ENCODE assay signal across 16 cellular contexts in the genomic region with DNA sequence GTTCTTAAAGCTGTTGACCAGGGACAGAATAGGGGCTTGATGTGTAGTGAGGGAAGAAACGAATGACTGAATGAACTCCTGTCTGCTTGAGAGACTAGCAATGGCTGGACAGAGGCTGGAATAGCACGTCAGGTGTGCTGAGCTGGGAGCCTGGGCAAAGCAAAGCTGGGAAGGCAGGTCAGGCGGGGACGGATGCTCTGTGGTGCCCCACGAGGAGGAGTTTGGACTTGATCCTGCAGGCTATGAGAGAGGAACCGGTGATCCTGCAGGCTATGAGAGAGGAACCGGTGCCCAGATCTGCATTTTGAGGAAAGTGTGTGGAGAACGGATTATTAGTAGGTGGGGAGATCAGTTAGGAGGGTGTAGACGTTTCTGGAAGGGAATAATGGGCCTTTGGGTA. TPM values are rescaled to one million over a fixed set of nuclear protein-coding genes. Genes with fewer than 3 reads are reported as not detected.
DNase-seq lines count a peak whose midpoint lies in the region; ATAC-seq and TF ChIP-seq lines count a peak whose summit lies in the region.
"Had no signal": no experiment of that assay in that cellular context is flagged by ENCODE, and none has a peak within 500 bp of the region (broad histone marks: within the 10 kb centered on the region; RNA-seq: fewer than 3 reads in every experiment).

No MANE protein-coding gene starts in this region.

- H3K36me3 ChIP-seq in HEK293 (ENCODE audit: control insufficient read depth in 2 of 2, insufficient read depth in 1 of 2, low read length in 2 of 2) (no peaks in the 10 kb centered on the region), SJCRH30 (no peaks in the 10 kb centered on the region), Karpas-422 (ENCODE audit: insufficient read depth, low read length) (no peaks in the 10 kb centered on the region)
- H3K36me3 ChIP-seq: BE2C had no signal

- H3K4me3 ChIP-seq in HEK293 (ENCODE audit: low read depth, low read length) (no peak overlapping the region), SJCRH30 (no peak overlapping the region), Karpas-422 (ENCODE audit: low read length) (no peak overlapping the region)

- H3K27ac Mint-ChIP-seq in progenitor cell of endocrine pancreas, result no peak overlapping the region
- H3K27ac Mint-ChIP-seq in activated T-helper 1 cell treated with anti-CD3 and anti-CD28 coated beads, Interleukin-12 subunit alpha, Interleukin-12 subunit beta, Interleukin-2, Interleukin-4 antibody, amounts not matched to agents 30 ng/mL and 10 ng/mL and 1 ng/mL, durations not matched to agents 14 hours and 24 hours and 36 hours, result no peak overlapping the region
- H3K27ac Mint-ChIP-seq: naive thymus-derived CD8-positive, alpha-beta T cell; T-cell had no signal

- POLR2A ChIA-PET in HEK293 (lab: Yijun Ruan, JAX), result no interaction called here

- H3K27me3 ChIP-seq in SJCRH30 (no peaks in the 10 kb centered on the region), foreskin keratinocyte (peaks cover 20% of the 10 kb centered on the region), Karpas-422 (ENCODE audit: low read length) (0 out of 2 replicates have a peak, but pooled peaks cover 2% of the 10 kb centered on the region)
- H3K27me3 ChIP-seq: BE2C had no signal

- H3K4me3 Mint-ChIP-seq in progenitor cell of endocrine pancreas (ENCODE audit: low read depth), result no peak overlapping the region
- no peak overlapping the region for H3K4me3 Mint-ChIP-seq in activated T-helper 1 cell treated with anti-CD3 and anti-CD28 coated beads, Interleukin-12 subunit alpha, Interleukin-12 subunit beta, Interleukin-2, Interleukin-4 antibody, amounts not matched to agents 30 ng/mL and 10 ng/mL and 1 ng/mL, durations not matched to agents 14 hours and 24 hours and 36 hours
- H3K4me3 Mint-ChIP-seq: naive thymus-derived CD8-positive, alpha-beta T cell; T-cell had no signal

- H3K9me3 ChIP-seq in HEK293 (ENCODE audit: control insufficient read depth, insufficient read depth, low read depth, low read length), result no peaks in the 10 kb centered on the region
- no peaks in the 10 kb centered on the region for H3K9me3 ChIP-seq in SJCRH30 (replicated peaks)
- H3K9me3 ChIP-seq in Karpas-422 (ENCODE audit: low read length), result no peaks in the 10 kb centered on the region
- H3K9me3 ChIP-seq: BE2C had no signal

- CTCF ChIA-PET in HEK293 (lab: Yijun Ruan, JAX), result interaction anchor here (0.6 to 3.7 kb wide), 7 partner anchors 10 to 1269 kb away, joined by 3 to 20 read pairs (median 3); no protein-coding TSS in a partner anchor

- H2AFZ ChIP-seq in Karpas-422 (ENCODE audit: low read length), result no peak overlapping the region

- no peak for DNase-seq in SJCRH30
- DNase-seq in foreskin keratinocyte, result peak; percentile 11 to 26
- no peak for DNase-seq in progenitor cell of endocrine pancreas (ENCODE audit: low spot score, unreplicated experiment)
- no peak for DNase-seq in NCI-H524 (lab: John Stamatoyannopoulos, UW)
- no peak for DNase-seq in activated T-helper 1 cell treated with anti-CD3 and anti-CD28 coated beads, Interleukin-12 subunit alpha, Interleukin-12 subunit beta, Interleukin-2, Interleukin-4 antibody, amounts not matched to agents 30 ng/mL and 10 ng/mL and 1 ng/mL, durations not matched to agents 14 hours and 24 hours and 36 hours (ENCODE audit: low spot score)
- no peak for DNase-seq in Karpas-422
- DNase-seq: activated CD4-positive, CD25-positive, alpha-beta regulatory T cell treated with anti-CD3 and anti-CD28 coated beads, Interleukin-2, amount 50 U/mL, for 72 hours; activated gamma-delta T cell treated with Interleukin-2 at 50 U/mL for 16 hours; BE2C; DMS153; MV-4-11; naive thymus-derived CD8-positive, alpha-beta T cell; NCI-H2029 treated with DMSO at 0.1 percent for 48 hours; T-cell had no signal

- H3K9me2 ChIP-seq in Karpas-422 (replicated peaks; ENCODE audit: insufficient read depth, low read length), result no peaks in the 10 kb centered on the region

- H3K4me1 Mint-ChIP-seq in progenitor cell of endocrine pancreas (ENCODE audit: low read depth), result peaks cover 9% of the 10 kb centered on the region
- H3K4me1 Mint-ChIP-seq in activated T-helper 1 cell treated with anti-CD3 and anti-CD28 coated beads, Interleukin-12 subunit alpha, Interleukin-12 subunit beta, Interleukin-2, Interleukin-4 antibody, amounts not matched to agents 30 ng/mL and 10 ng/mL and 1 ng/mL, durations not matched to agents 14 hours and 24 hours and 36 hours (ENCODE audit: low read depth), result peaks cover 4% of the 10 kb centered on the region

- intact Hi-C loops in activated T-helper 1 cell treated with anti-CD3 and anti-CD28 coated beads, Interleukin-12 subunit alpha, Interleukin-12 subunit beta, Interleukin-2, Interleukin-4 antibody, amounts not matched to agents 30 ng/mL and 10 ng/mL and 1 ng/mL, durations not matched to agents 14 hours and 24 hours and 36 hours (cut with micrococcal nuclease), result no loop called here

- no peaks in the 10 kb centered on the region for H3K9me3 Mint-ChIP-seq in progenitor cell of endocrine pancreas (ENCODE audit: low read depth)
- no peaks in the 10 kb centered on the region for H3K9me3 Mint-ChIP-seq in activated T-helper 1 cell treated with anti-CD3 and anti-CD28 coated beads, Interleukin-12 subunit alpha, Interleukin-12 subunit beta, Interleukin-2, Interleukin-4 antibody, amounts not matched to agents 30 ng/mL and 10 ng/mL and 1 ng/mL, durations not matched to agents 14 hours and 24 hours and 36 hours
- H3K9me3 Mint-ChIP-seq: naive thymus-derived CD8-positive, alpha-beta T cell; T-cell had no signal

- no peak overlapping the region for H3K4me2 ChIP-seq in Karpas-422 (ENCODE audit: low read depth, low read length, poor library complexity, severe bottlenecking)

- H3K36me3 Mint-ChIP-seq in progenitor cell of endocrine pancreas (ENCODE audit: insufficient read depth), result no peaks in the 10 kb centered on the region
- H3K36me3 Mint-ChIP-seq in activated T-helper 1 cell treated with anti-CD3 and anti-CD28 coated beads, Interleukin-12 subunit alpha, Interleukin-12 subunit beta, Interleukin-2, Interleukin-4 antibody, amounts not matched to agents 30 ng/mL and 10 ng/mL and 1 ng/mL, durations not matched to agents 14 hours and 24 hours and 36 hours (ENCODE audit: low read depth), result no peaks in the 10 kb centered on the region
- H3K36me3 Mint-ChIP-seq: naive thymus-derived CD8-positive, alpha-beta T cell; T-cell had no signal

- H3K27ac ChIP-seq in HEK293 (ENCODE audit: extremely low read depth, low read depth, low read length), result no peak overlapping the region
- H3K27ac ChIP-seq in SJCRH30, result peak overlapping the region; percentile 22; the same call in 1 of the 2 replicates
- H3K27ac ChIP-seq in foreskin keratinocyte, result no peak overlapping the region
- H3K27ac ChIP-seq in Karpas-422 (ENCODE audit: low read length), result no peak overlapping the region
- H3K27ac ChIP-seq: RWPE1 had no signal

- H4K20me1 ChIP-seq in Karpas-422 (ENCODE audit: insufficient read depth, low read depth, low read length), result no peaks in the 10 kb centered on the region

- no peaks in the 10 kb centered on the region for H3K79me2 ChIP-seq in Karpas-422 (ENCODE audit: low read length)

- H3K9ac ChIP-seq in Karpas-422 (ENCODE audit: low read length), result no peak overlapping the region

- TF ChIP-seq CTCF in HEK293 (tag by site-specific recombination; IDR thresholded peaks at IDR 0.05) (no peak), foreskin keratinocyte (conservative IDR thresholded peaks at IDR 0.05) (peak; percentile 25), progenitor cell of endocrine pancreas (IDR thresholded peaks at IDR 0.05; ENCODE audit: unreplicated experiment) (peak; percentile 31)

- H3K4me1 ChIP-seq in HEK293 (ENCODE audit: control insufficient read depth, insufficient read depth, low read length) (peaks cover 8% of the 10 kb centered on the region), SJCRH30 (peaks cover 33% of the 10 kb centered on the region), foreskin keratinocyte (no peaks in the 10 kb centered on the region), Karpas-422 (ENCODE audit: low read length) (peaks cover 31% of the 10 kb centered on the region)
- H3K4me1 ChIP-seq: BE2C had no signal

- ATAC-seq in foreskin keratinocyte, result peak; percentile 77
- ATAC-seq: naive thymus-derived CD8-positive, alpha-beta T cell; T-cell had no signal

- H3K27me3 Mint-ChIP-seq in progenitor cell of endocrine pancreas, result peaks cover 25% of the 10 kb centered on the region
- H3K27me3 Mint-ChIP-seq in activated T-helper 1 cell treated with anti-CD3 and anti-CD28 coated beads, Interleukin-12 subunit alpha, Interleukin-12 subunit beta, Interleukin-2, Interleukin-4 antibody, amounts not matched to agents 30 ng/mL and 10 ng/mL and 1 ng/mL, durations not matched to agents 14 hours and 24 hours and 36 hours (ENCODE audit: insufficient read depth), result peaks cover 15% of the 10 kb centered on the region

RNA-seq across cellular contexts. Expression of a gene that starts 31.3 kb away (rescaled TPM):
- 11.7 and 13.4 TPM in 2 replicates for total RNA-seq in SJCRH30 (2014; rRNA removed; shearing (Covaris generic))
- total RNA-seq in foreskin keratinocyte, result 6.6 and 7.1 TPM in 2 replicates
- 5.4 and 7.0 TPM in 2 replicates for polyA plus RNA-seq in foreskin keratinocyte
- total RNA-seq in progenitor cell of endocrine pancreas, result not detected in 2 replicates
- 218 and 226 TPM in 2 replicates for total RNA-seq in activated T-helper 1 cell treated with anti-CD3 and anti-CD28 coated beads, Interleukin-12 subunit alpha, Interleukin-12 subunit beta, Interleukin-2, Interleukin-4 antibody, amounts not matched to agents 30 ng/mL and 10 ng/mL and 1 ng/mL, durations not matched to agents 14 hours and 24 hours and 36 hours
- total RNA-seq in Karpas-422 (2014; rRNA removed; shearing (Covaris generic); ENCODE audit: low replicate concordance), result 13.1 and 40.4 TPM in 2 replicates

RNA-seq across cellular contexts. Expression of a gene that starts 32.0 kb away (rescaled TPM):
- 128 and 159 TPM in 2 replicates for total RNA-seq in SJCRH30 (2014; rRNA removed; shearing (Covaris generic))
- total RNA-seq in foreskin keratinocyte (62.5 and 71.1 TPM in 2 replicates), progenitor cell of endocrine pancreas (232 and 236 TPM in 2 replicates)
- 53.1 and 66.2 TPM in 2 replicates for polyA plus RNA-seq in foreskin keratinocyte
- 39.9 and 42.2 TPM in 2 replicates for total RNA-seq in activated T-helper 1 cell treated with anti-CD3 and anti-CD28 coated beads, Interleukin-12 subunit alpha, Interleukin-12 subunit beta, Interleukin-2, Interleukin-4 antibody, amounts not matched to agents 30 ng/mL and 10 ng/mL and 1 ng/mL, durations not matched to agents 14 hours and 24 hours and 36 hours
- 69.3 and 84.8 TPM in 2 replicates for total RNA-seq in Karpas-422 (2014; rRNA removed; shearing (Covaris generic); ENCODE audit: low replicate concordance)

RNA-seq across cellular contexts. Expression of a gene that starts 58.5 kb away (rescaled TPM):
- total RNA-seq in SJCRH30 (2014; rRNA removed; shearing (Covaris generic)), result 15.1 and 16.1 TPM in 2 replicates
- 5.4 and 6.7 TPM in 2 replicates for total RNA-seq in foreskin keratinocyte
- 2.9 and 3.5 TPM in 2 replicates for polyA plus RNA-seq in foreskin keratinocyte
- 43.1 and 43.3 TPM in 2 replicates for total RNA-seq in progenitor cell of endocrine pancreas
- total RNA-seq in activated T-helper 1 cell treated with anti-CD3 and anti-CD28 coated beads, Interleukin-12 subunit alpha, Interleukin-12 subunit beta, Interleukin-2, Interleukin-4 antibody, amounts not matched to agents 30 ng/mL and 10 ng/mL and 1 ng/mL, durations not matched to agents 14 hours and 24 hours and 36 hours, result 21.5 and 23.5 TPM in 2 replicates
- 4.3 and 6.3 TPM in 2 replicates for total RNA-seq in Karpas-422 (2014; rRNA removed; shearing (Covaris generic); ENCODE audit: low replicate concordance)

Comparison
In these comparisons a context has a peak if more than half of its experiments do, and no peak if none do; other contexts are left out.
1. DNase-seq: peak in foreskin keratinocyte (2 of 2); none in SJCRH30 (0 of 2), progenitor cell of endocrine pancreas (single experiment), NCI-H524 (0 of 2), activated T-helper 1 cell treated with anti-CD3 and anti-CD28 coated beads, Interleukin-12 subunit alpha, Interleukin-12 subunit beta, Interleukin-2, Interleukin-4 antibody, amounts not matched to agents 30 ng/mL and 10 ng/mL and 1 ng/mL, durations not matched to agents 14 hours and 24 hours and 36 hours (single experiment) and Karpas-422 (single experiment).